ENCODE assay signal across 2 cellular contexts in the genomic region with DNA sequence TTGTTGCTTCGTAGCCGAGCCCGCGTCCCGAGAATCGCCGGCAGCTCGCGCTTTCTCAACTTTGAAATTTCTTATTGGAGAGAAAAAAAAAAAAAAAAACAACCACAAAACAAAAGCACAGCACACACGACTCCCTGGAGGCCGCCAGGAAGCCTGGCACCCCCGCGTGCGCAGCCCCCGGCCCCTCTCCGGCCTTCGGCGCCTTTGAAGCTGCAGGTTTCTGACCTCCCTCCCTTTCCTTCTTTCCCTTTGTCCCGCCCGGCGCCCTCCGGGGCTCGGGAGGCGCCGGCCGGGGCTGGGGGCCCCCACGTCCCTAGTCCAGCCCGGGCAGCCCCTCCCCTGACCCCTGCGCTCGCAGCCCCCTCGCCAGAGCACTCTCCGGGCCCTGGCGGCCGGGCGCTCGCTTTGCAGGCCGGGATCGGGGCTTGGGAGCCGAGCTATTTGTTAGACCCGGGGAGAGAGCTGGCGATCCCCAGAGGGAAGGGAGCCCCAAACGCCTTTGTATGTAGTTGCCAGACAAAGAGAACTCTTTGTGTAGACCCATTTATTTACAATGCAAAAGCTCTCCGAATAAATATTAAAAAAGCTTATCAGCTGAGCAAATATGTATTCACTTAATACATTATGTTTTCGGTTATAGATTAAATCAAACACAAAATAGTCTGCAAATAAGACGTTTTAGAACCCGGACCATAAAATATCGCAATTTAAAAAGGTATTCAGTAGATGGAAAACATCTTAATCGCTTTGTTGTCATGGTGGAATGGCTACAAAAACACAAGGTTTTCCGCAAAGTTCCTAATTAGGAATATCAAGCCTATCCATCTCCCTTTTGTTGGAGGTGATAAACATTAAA.
TF ChIP-seq lines count a peak whose summit lies in the region.

No MANE protein-coding gene starts in this region.

TF ChIP-seq in HEK293, 187 proteins besides CTCF, POLR2A, EP300 and RAD21 (continued from another document and continues in another):
- TF ChIP-seq ZNF843 (tag by site-specific recombination; IDR thresholded peaks at IDR 0.05), result no peak
- peak; percentile 82 for TF ChIP-seq ZBTB7A (tag by site-specific recombination; IDR thresholded peaks at IDR 0.05; ENCODE audit: low read depth)
- peak; percentile 67 for TF ChIP-seq ZXDB (tag by site-specific recombination; IDR thresholded peaks at IDR 0.05)
- peak; percentile 74 for TF ChIP-seq ZIC2 (tag by site-specific recombination; IDR thresholded peaks at IDR 0.05)
- TF ChIP-seq ZBTB48 (tag by site-specific recombination; IDR thresholded peaks at IDR 0.05), result peak; percentile 90
- TF ChIP-seq, protein P1, sequence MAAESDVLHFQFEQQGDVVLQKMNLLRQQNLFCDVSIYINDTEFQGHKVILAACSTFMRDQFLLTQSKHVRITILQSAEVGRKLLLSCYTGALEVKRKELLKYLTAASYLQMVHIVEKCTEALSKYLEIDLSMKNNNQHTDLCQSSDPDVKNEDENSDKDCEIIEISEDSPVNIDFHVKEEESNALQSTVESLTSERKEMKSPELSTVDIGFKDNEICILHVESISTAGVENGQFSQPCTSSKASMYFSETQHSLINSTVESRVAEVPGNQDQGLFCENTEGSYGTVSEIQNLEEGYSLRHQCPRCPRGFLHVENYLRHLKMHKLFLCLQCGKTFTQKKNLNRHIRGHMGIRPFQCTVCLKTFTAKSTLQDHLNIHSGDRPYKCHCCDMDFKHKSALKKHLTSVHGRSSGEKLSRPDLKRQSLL (tag by site-specific recombination; IDR thresholded peaks at IDR 0.05), result peak; percentile 54
- TF ChIP-seq ZNF223 (tag by site-specific recombination; IDR thresholded peaks at IDR 0.05), result no peak
- no peak for TF ChIP-seq KLF16 (tag by site-specific recombination; IDR thresholded peaks at IDR 0.05)
- TF ChIP-seq SP3 (tag by site-specific recombination; IDR thresholded peaks at IDR 0.05), result peak; percentile 18; the same call in 1 of the 2 replicates
- TF ChIP-seq SP7 (tag by site-specific recombination; IDR thresholded peaks at IDR 0.05), result 0 out of 2 replicates have a peak, but pooled peaks have one; percentile 19
- TF ChIP-seq, protein P2, sequence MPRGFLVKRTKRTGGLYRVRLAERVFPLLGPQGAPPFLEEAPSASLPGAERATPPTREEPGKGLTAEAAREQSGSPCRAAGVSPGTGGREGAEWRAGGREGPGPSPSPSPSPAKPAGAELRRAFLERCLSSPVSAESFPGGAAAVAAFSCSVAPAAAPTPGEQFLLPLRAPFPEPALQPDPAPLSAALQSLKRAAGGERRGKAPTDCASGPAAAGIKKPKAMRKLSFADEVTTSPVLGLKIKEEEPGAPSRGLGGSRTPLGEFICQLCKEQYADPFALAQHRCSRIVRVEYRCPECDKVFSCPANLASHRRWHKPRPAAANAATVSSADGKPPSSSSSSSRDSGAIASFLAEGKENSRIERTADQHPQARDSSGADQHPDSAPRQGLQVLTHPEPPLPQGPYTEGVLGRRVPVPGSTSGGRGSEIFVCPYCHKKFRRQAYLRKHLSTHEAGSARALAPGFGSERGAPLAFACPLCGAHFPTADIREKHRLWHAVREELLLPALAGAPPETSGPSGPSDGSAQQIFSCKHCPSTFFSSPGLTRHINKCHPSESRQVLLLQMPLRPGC (tag by site-specific recombination; IDR thresholded peaks at IDR 0.05), result 0 out of 2 replicates have a peak, but pooled peaks have one; percentile 27
- TF ChIP-seq, protein P3, sequence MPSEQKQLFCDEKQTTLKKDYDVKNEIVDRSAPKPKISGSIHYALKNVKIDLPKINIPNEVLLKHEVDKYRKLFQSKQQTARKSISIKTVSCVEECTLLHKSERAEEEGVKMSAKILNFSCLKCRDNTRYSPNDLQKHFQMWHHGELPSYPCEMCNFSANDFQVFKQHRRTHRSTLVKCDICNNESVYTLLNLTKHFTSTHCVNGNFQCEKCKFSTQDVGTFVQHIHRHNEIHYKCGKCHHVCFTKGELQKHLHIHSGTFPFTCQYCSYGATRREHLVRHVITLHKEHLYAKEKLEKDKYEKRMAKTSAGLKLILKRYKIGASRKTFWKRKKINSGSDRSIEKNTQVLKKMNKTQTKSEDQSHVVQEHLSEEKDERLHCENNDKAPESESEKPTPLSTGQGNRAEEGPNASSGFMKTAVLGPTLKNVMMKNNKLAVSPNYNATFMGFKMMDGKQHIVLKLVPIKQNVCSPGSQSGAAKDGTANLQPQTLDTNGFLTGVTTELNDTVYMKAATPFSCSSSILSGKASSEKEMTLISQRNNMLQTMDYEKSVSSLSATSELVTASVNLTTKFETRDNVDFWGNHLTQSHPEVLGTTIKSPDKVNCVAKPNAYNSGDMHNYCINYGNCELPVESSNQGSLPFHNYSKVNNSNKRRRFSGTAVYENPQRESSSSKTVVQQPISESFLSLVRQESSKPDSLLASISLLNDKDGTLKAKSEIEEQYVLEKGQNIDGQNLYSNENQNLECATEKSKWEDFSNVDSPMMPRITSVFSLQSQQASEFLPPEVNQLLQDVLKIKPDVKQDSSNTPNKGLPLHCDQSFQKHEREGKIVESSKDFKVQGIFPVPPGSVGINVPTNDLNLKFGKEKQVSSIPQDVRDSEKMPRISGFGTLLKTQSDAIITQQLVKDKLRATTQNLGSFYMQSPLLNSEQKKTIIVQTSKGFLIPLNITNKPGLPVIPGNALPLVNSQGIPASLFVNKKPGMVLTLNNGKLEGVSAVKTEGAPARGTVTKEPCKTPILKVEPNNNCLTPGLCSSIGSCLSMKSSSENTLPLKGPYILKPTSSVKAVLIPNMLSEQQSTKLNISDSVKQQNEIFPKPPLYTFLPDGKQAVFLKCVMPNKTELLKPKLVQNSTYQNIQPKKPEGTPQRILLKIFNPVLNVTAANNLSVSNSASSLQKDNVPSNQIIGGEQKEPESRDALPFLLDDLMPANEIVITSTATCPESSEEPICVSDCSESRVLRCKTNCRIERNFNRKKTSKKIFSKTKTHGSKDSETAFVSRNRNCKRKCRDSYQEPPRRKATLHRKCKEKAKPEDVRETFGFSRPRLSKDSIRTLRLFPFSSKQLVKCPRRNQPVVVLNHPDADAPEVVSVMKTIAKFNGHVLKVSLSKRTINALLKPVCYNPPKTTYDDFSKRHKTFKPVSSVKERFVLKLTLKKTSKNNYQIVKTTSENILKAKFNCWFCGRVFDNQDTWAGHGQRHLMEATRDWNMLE (tag by site-specific recombination; conservative IDR thresholded peaks at IDR 0.05; ENCODE audit: low read depth), result no peak
- TF ChIP-seq ZNF610 (tag by site-specific recombination; IDR thresholded peaks at IDR 0.05; ENCODE audit: borderline replicate concordance), result no peak

TF ChIP-seq in endothelial cell of umbilical vein, 7 proteins besides CTCF, POLR2A, EP300 and RAD21 (continued from another document):
- TF ChIP-seq EZH2 (IDR thresholded peaks at IDR 0.05; ENCODE audit: borderline replicate concordance, low read depth, low read length, severe bottlenecking) (no peak), FOS (IDR thresholded peaks at IDR 0.05; ENCODE audit: borderline replicate concordance, insufficient read depth, low read length) (no peak), GATA2 (IDR thresholded peaks at IDR 0.05; ENCODE audit: insufficient read depth, insufficient read length, low read depth, low read length) (no peak), MYC (IDR thresholded peaks at IDR 0.05; ENCODE audit: low read depth, low read length) (no peak)
- TF ChIP-seq, protein P4, sequence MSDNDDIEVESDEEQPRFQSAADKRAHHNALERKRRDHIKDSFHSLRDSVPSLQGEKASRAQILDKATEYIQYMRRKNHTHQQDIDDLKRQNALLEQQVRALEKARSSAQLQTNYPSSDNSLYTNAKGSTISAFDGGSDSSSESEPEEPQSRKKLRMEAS (IDR thresholded peaks at IDR 0.05; ENCODE audit: insufficient read depth, insufficient read length), result no peak
TF ChIP-seq in endothelial cell of umbilical vein: peak in this region for 0.
